Comparison of ENCODE assay signal across 1 cellular context in the genomic region with DNA sequence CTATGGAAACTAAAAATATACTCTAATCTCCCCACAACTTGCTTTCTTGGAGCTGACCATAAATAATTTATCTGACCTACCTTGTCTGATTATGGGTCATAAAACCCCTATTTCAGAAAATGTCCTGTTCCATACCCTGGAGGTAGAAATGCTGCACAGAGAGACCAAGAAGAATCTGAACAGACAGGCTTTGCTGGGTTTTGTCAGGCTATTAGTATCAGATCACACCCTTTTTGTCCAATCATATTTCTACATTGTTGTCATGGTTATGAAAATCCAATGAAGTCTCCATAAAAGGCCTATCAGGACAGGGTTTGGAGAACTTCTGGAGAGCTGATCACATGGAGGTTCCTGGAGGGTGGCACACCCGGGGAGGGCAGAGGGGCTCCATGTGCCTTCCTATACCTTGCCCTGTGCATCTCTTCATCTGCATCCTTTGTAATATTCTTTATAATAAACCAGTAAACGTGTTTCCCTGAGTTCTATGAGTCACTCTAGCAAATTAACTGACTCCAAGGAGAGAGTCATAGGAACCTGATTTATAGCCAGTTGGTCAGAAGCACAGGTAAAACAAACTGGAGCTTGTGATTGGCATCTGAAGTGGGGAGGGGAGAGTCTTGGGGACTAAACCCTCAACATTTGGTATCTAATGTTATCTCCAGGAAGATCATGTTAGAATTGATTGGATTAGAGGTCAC.
TF ChIP-seq lines count a peak whose summit lies in the region.

No MANE protein-coding gene starts in this region.

TF ChIP-seq in GM23338, 12 proteins besides CTCF, POLR2A, EP300 and RAD21:
- TF ChIP-seq NANOG (IDR thresholded peaks at IDR 0.05; ENCODE audit: borderline replicate concordance) (no peak), ETS1 (IDR thresholded peaks at IDR 0.05) (no peak), JUNB (IDR thresholded peaks at IDR 0.05; ENCODE audit: unreplicated experiment) (no peak), CREB1 (CRISPR knock-in tag; IDR thresholded peaks at IDR 0.05; ENCODE audit: low read depth) (no peak), ZNF114 (CRISPR knock-in tag; IDR thresholded peaks at IDR 0.05) (no peak), EZH2 (IDR thresholded peaks at IDR 0.05; ENCODE audit: low read depth, unreplicated experiment) (no peak), ZNF331 (CRISPR knock-in tag; IDR thresholded peaks at IDR 0.05; ENCODE audit: low read depth) (no peak), ZNF462 (CRISPR knock-in tag; IDR thresholded peaks at IDR 0.05) (no peak), STAT1 (IDR thresholded peaks at IDR 0.05; ENCODE audit: unreplicated experiment) (no peak), POLR2AphosphoS5 (IDR thresholded peaks at IDR 0.05; ENCODE audit: low read depth) (no peak), EZH2phosphoT487 (IDR thresholded peaks at IDR 0.05; ENCODE audit: unreplicated experiment) (no peak)
- TF ChIP-seq, protein P1, sequence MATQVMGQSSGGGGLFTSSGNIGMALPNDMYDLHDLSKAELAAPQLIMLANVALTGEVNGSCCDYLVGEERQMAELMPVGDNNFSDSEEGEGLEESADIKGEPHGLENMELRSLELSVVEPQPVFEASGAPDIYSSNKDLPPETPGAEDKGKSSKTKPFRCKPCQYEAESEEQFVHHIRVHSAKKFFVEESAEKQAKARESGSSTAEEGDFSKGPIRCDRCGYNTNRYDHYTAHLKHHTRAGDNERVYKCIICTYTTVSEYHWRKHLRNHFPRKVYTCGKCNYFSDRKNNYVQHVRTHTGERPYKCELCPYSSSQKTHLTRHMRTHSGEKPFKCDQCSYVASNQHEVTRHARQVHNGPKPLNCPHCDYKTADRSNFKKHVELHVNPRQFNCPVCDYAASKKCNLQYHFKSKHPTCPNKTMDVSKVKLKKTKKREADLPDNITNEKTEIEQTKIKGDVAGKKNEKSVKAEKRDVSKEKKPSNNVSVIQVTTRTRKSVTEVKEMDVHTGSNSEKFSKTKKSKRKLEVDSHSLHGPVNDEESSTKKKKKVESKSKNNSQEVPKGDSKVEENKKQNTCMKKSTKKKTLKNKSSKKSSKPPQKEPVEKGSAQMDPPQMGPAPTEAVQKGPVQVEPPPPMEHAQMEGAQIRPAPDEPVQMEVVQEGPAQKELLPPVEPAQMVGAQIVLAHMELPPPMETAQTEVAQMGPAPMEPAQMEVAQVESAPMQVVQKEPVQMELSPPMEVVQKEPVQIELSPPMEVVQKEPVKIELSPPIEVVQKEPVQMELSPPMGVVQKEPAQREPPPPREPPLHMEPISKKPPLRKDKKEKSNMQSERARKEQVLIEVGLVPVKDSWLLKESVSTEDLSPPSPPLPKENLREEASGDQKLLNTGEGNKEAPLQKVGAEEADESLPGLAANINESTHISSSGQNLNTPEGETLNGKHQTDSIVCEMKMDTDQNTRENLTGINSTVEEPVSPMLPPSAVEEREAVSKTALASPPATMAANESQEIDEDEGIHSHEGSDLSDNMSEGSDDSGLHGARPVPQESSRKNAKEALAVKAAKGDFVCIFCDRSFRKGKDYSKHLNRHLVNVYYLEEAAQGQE (IDR thresholded peaks at IDR 0.05; ENCODE audit: unreplicated experiment) = no peak
